ENCODE assay signal across 8 cellular contexts in the genomic region with DNA sequence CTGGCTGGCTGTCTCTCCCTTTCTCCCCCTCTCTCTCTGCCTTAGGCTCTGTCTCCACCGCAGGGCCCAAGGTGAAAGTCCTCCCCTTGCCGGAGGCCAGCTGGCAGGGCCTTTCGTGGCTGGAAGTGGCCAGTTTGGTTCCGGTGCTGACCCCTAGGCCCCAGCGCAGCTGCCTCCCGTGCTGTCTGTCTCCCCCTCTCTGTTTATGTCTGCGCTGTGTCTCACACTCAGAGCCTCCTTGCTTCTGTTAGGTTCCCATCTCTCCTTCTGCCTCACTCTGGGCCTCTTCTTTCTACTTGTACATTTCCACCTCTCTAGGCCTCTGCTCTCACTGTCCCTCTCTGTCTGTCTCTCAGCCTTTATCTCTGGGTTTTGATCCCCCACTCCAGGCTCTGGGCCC. TPM values are rescaled to one million over a fixed set of nuclear protein-coding genes. Genes with fewer than 3 reads are reported as not detected.
DNase-seq lines count a peak whose midpoint lies in the region; ATAC-seq and TF ChIP-seq lines count a peak whose summit lies in the region.
"Had no signal": no experiment of that assay in that cellular context is flagged by ENCODE, and none has a peak within 500 bp of the region (broad histone marks: within the 10 kb centered on the region; RNA-seq: fewer than 3 reads in every experiment).

No MANE protein-coding gene starts in this region.

- H3K79me2 ChIP-seq in hepatocyte, result no peaks in the 10 kb centered on the region

- H3K27me3 ChIP-seq in hepatocyte (no peaks in the 10 kb centered on the region), stomach (no peaks in the 10 kb centered on the region)

- no peaks in the 10 kb centered on the region for H3K36me3 ChIP-seq in hepatocyte (replicated peaks; ENCODE audit: insufficient read depth, low read depth)
- peaks cover 24 to 51% (median 45%) of the 10 kb centered on the region in 4 donors for H3K36me3 ChIP-seq in stomach

- peak overlapping the region; percentile 2; the same call in 1 of the 2 replicates for H3K4me3 ChIP-seq in HFF-Myc (replicated peaks; ENCODE audit: low read depth, low read length)
- H3K4me3 ChIP-seq in hepatocyte, result no peak overlapping the region
- H3K4me3 ChIP-seq in stomach, result peak overlapping the region in 1 of 4 donors; percentile 3

- no peak for TF ChIP-seq EP300 in stomach (IDR thresholded peaks at IDR 0.05)

- H4K20me1 ChIP-seq in hepatocyte (ENCODE audit: insufficient read depth, poor library complexity, severe bottlenecking), result no peaks in the 10 kb centered on the region

- 22% methylated on average over 7 of the region's 7 CpGs for WGBS in hepatocyte (ENCODE audit: low lambda C conversion rate, missing lambda C conversion rate)
- 40 to 59% (median 47%) methylated on average over 7 of the region's 7 CpGs for WGBS in stomach, 5 donors

- ATAC-seq in activated naive CD4-positive, alpha-beta T cell treated with anti-CD3 and anti-CD28 coated beads, Interleukin-2, amount 50 U/mL, for 72 hours, result no peak
- ATAC-seq in GM19463 (IDR thresholded peaks at IDR 0.05; ENCODE audit: unreplicated experiment), result no peak
- ATAC-seq: activated CD4-positive, CD25-positive, alpha-beta regulatory T cell treated with anti-CD3 and anti-CD28 coated beads, Interleukin-2, amount 50 U/mL, for 24 hours had no signal

- peak overlapping the region; percentile 71 for H3K4me2 ChIP-seq in hepatocyte

- TF ChIP-seq CTCF in HFF-Myc (IDR thresholded peaks at IDR 0.05; ENCODE audit: low read depth, low read length, missing control alignments) (no peak), hepatocyte (IDR thresholded peaks at IDR 0.05; ENCODE audit: poor library complexity) (no peak), stomach (IDR thresholded peaks at IDR 0.05) (no peak)

- H3K9me3 ChIP-seq in hepatocyte (ENCODE audit: low read depth) (no peaks in the 10 kb centered on the region), stomach (no peaks in the 10 kb centered on the region)

- H3K36me3 Mint-ChIP-seq in activated naive CD4-positive, alpha-beta T cell treated with anti-CD3 and anti-CD28 coated beads, Interleukin-2, amount 50 U/mL, for 72 hours, result peaks cover 0 to 15% of the 10 kb centered on the region in 2 donors

- H3K27ac Mint-ChIP-seq in activated naive CD4-positive, alpha-beta T cell treated with anti-CD3 and anti-CD28 coated beads, Interleukin-2, amount 50 U/mL, for 72 hours, result peak overlapping the region; percentile 47 to 96

- intact Hi-C loops in stomach (cut with DNase I; ENCODE audit: low total_unique reads), result no loop called here

- H3K4me1 ChIP-seq in hepatocyte (ENCODE audit: insufficient read depth) (peaks cover 70% of the 10 kb centered on the region), stomach (peaks cover 64 to 72% (median 70%) of the 10 kb centered on the region in 4 donors)

- H3K27ac ChIP-seq in hepatocyte, result peak overlapping the region; percentile 100
- peak overlapping the region; percentile 80 to 91 (median 87) for H3K27ac ChIP-seq in stomach

- DNase-seq in HFF-Myc (ENCODE audit: extremely low read depth, low read depth) (no peak), hepatocyte (ENCODE audit: low spot score) (peak; percentile 51), stomach (no peak), NCI-H187 treated with DMSO at 0.1 percent for 48 hours (lab: John Stamatoyannopoulos, UW) (no peak), NCI-H446 treated with DMSO at 0.1 percent for 48 hours (lab: John Stamatoyannopoulos, UW) (no peak)
- DNase-seq in activated naive CD4-positive, alpha-beta T cell treated with anti-CD3 and anti-CD28 coated beads, Interleukin-2, amount 50 U/mL, for 72 hours (ENCODE audit: low spot score in 2 of 2), result no peak

- H2AFZ ChIP-seq in hepatocyte, result no peak overlapping the region

- no peaks in the 10 kb centered on the region for H3K9me2 ChIP-seq in hepatocyte (replicated peaks; ENCODE audit: insufficient read depth)

- no peaks in the 10 kb centered on the region for H3K9me3 Mint-ChIP-seq in activated naive CD4-positive, alpha-beta T cell treated with anti-CD3 and anti-CD28 coated beads, Interleukin-2, amount 50 U/mL, for 72 hours

- TF ChIP-seq POLR2A in stomach (IDR thresholded peaks at IDR 0.05), result no peak

RNA-seq across cellular contexts. Expression of a gene that starts 13.1 kb away (rescaled TPM):
- 10 to 100 TPM; 24.7 to 43.1 TPM for total RNA-seq in activated naive CD4-positive, alpha-beta T cell treated with anti-CD3 and anti-CD28 coated beads, Interleukin-2, amount 50 U/mL, for 72 hours
- total RNA-seq in hepatocyte, result 11.4 and 15.1 TPM in 2 replicates
- polyA plus RNA-seq in hepatocyte, result 24.4 and 32.7 TPM in 2 replicates
- total RNA-seq in stomach, result 10 to 100 TPM in 3 of 5 donors, 1 to 10 TPM in 2; 2.2 to 62.6 (median 19.7) TPM
- 10 to 100 TPM in 2 of 3 donors, 1 to 10 TPM in 1; 9.8 to 13.7 (median 13.0) TPM for polyA plus RNA-seq in stomach

RNA-seq across cellular contexts. Expression of a gene that starts 30.7 kb away (rescaled TPM):
- total RNA-seq in activated naive CD4-positive, alpha-beta T cell treated with anti-CD3 and anti-CD28 coated beads, Interleukin-2, amount 50 U/mL, for 72 hours, result 100 to 1,000 TPM in 1 of 2 donors, 10 to 100 TPM in 1; 73.4 to 126 TPM
- total RNA-seq in hepatocyte (15.7 and 17.1 TPM in 2 replicates), stomach (10 to 100 TPM in 3 of 5 donors, 1 to 10 TPM in 2; 1.3 to 54.3 (median 13.6) TPM)
- polyA plus RNA-seq in hepatocyte (122 and 152 TPM in 2 replicates), stomach (10 to 100 TPM; 10.2 to 15.6 (median 15.4) TPM)

RNA-seq across cellular contexts. Expression of a gene that starts 40.9 kb away (rescaled TPM):
- 1 to 10 TPM; 4.7 to 7.8 TPM for total RNA-seq in activated naive CD4-positive, alpha-beta T cell treated with anti-CD3 and anti-CD28 coated beads, Interleukin-2, amount 50 U/mL, for 72 hours
- total RNA-seq in hepatocyte, result 5.3 and 6.0 TPM in 2 replicates
- 9.6 and 13.2 TPM in 2 replicates for polyA plus RNA-seq in hepatocyte
- 10 to 100 TPM in 1 of 5 donors, 1 to 10 TPM in 2, under 1 TPM in 1, not detected in 1; 0.58 to 20.3 (median 5.3) TPM for total RNA-seq in stomach
- polyA plus RNA-seq in stomach, result 10 to 100 TPM in 2 of 3 donors, 1 to 10 TPM in 1; 9.2 to 17.4 (median 10.7) TPM

RNA-seq across cellular contexts. Expression of a gene that starts 53.3 kb away (rescaled TPM):
- total RNA-seq in activated naive CD4-positive, alpha-beta T cell treated with anti-CD3 and anti-CD28 coated beads, Interleukin-2, amount 50 U/mL, for 72 hours, result 10 to 100 TPM in 1 of 2 donors, 1 to 10 TPM in 1; 8.2 to 11.0 TPM
- total RNA-seq in hepatocyte, result 23.6 and 27.5 TPM in 2 replicates
- polyA plus RNA-seq in hepatocyte, result 51.8 and 55.7 TPM in 2 replicates
- total RNA-seq in stomach, result 10 to 100 TPM in 2 of 5 donors, 1 to 10 TPM in 3; 2.3 to 76.3 (median 8.2) TPM
- 10 to 100 TPM; 14.8 to 33.9 (median 22.4) TPM for polyA plus RNA-seq in stomach

RNA-seq across cellular contexts. Expression of a gene that starts 58.9 kb away (rescaled TPM):
- 100 to 1,000 TPM; 286 to 496 TPM for total RNA-seq in activated naive CD4-positive, alpha-beta T cell treated with anti-CD3 and anti-CD28 coated beads, Interleukin-2, amount 50 U/mL, for 72 hours
- total RNA-seq in hepatocyte, result 92.8 and 98.5 TPM in 2 replicates
- polyA plus RNA-seq in hepatocyte, result 111 and 115 TPM in 2 replicates
- 100 to 1,000 TPM in 3 of 5 donors, 10 to 100 TPM in 2; 47.8 to 319 (median 104) TPM for total RNA-seq in stomach
- 10 to 100 TPM; 64.2 to 89.0 (median 84.0) TPM for polyA plus RNA-seq in stomach
